ENCODE assay signal across 1 cellular context in the genomic region with DNA sequence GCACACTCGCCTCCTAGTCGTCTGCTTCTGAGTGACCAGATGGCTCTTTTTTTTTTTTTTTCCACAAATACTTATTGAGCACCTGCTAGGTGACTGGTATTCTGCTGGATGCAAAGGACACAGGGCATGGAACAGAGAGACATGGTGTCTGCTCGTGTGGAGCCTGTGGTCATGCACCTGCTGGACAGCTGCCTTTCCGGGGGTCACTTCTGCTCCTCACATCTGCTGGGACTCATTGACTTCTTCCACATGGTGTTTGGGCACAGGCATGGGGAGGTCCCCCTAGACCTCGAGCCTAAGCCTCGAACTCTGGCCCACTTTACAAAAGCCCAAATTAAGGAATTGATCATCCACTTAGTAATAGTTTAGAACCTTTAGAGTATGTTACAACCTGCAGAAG.
TF ChIP-seq lines count a peak whose summit lies in the region.

No MANE protein-coding gene starts in this region.

TF ChIP-seq in HepG2, 621 proteins besides CTCF, POLR2A, EP300 and RAD21:
- TF ChIP-seq RORA (CRISPR knock-in tag; IDR thresholded peaks at IDR 0.05) (no peak), HNRNPK (IDR thresholded peaks at IDR 0.05; ENCODE audit: low read depth, low read length, poor library complexity, severe bottlenecking) (no peak), NFE2L2 (IDR thresholded peaks at IDR 0.05; ENCODE audit: low read length) (no peak), U2AF1 (optimal IDR thresholded peaks at IDR 0.05; ENCODE audit: low read depth, low read length) (no peak)
- TF ChIP-seq, protein P1, sequence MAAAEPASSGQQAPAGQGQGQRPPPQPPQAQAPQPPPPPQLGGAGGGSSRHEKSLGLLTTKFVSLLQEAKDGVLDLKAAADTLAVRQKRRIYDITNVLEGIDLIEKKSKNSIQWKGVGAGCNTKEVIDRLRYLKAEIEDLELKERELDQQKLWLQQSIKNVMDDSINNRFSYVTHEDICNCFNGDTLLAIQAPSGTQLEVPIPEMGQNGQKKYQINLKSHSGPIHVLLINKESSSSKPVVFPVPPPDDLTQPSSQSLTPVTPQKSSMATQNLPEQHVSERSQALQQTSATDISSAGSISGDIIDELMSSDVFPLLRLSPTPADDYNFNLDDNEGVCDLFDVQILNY (CRISPR knock-in tag; conservative IDR thresholded peaks at IDR 0.05): no peak
- TF ChIP-seq, protein P2, sequence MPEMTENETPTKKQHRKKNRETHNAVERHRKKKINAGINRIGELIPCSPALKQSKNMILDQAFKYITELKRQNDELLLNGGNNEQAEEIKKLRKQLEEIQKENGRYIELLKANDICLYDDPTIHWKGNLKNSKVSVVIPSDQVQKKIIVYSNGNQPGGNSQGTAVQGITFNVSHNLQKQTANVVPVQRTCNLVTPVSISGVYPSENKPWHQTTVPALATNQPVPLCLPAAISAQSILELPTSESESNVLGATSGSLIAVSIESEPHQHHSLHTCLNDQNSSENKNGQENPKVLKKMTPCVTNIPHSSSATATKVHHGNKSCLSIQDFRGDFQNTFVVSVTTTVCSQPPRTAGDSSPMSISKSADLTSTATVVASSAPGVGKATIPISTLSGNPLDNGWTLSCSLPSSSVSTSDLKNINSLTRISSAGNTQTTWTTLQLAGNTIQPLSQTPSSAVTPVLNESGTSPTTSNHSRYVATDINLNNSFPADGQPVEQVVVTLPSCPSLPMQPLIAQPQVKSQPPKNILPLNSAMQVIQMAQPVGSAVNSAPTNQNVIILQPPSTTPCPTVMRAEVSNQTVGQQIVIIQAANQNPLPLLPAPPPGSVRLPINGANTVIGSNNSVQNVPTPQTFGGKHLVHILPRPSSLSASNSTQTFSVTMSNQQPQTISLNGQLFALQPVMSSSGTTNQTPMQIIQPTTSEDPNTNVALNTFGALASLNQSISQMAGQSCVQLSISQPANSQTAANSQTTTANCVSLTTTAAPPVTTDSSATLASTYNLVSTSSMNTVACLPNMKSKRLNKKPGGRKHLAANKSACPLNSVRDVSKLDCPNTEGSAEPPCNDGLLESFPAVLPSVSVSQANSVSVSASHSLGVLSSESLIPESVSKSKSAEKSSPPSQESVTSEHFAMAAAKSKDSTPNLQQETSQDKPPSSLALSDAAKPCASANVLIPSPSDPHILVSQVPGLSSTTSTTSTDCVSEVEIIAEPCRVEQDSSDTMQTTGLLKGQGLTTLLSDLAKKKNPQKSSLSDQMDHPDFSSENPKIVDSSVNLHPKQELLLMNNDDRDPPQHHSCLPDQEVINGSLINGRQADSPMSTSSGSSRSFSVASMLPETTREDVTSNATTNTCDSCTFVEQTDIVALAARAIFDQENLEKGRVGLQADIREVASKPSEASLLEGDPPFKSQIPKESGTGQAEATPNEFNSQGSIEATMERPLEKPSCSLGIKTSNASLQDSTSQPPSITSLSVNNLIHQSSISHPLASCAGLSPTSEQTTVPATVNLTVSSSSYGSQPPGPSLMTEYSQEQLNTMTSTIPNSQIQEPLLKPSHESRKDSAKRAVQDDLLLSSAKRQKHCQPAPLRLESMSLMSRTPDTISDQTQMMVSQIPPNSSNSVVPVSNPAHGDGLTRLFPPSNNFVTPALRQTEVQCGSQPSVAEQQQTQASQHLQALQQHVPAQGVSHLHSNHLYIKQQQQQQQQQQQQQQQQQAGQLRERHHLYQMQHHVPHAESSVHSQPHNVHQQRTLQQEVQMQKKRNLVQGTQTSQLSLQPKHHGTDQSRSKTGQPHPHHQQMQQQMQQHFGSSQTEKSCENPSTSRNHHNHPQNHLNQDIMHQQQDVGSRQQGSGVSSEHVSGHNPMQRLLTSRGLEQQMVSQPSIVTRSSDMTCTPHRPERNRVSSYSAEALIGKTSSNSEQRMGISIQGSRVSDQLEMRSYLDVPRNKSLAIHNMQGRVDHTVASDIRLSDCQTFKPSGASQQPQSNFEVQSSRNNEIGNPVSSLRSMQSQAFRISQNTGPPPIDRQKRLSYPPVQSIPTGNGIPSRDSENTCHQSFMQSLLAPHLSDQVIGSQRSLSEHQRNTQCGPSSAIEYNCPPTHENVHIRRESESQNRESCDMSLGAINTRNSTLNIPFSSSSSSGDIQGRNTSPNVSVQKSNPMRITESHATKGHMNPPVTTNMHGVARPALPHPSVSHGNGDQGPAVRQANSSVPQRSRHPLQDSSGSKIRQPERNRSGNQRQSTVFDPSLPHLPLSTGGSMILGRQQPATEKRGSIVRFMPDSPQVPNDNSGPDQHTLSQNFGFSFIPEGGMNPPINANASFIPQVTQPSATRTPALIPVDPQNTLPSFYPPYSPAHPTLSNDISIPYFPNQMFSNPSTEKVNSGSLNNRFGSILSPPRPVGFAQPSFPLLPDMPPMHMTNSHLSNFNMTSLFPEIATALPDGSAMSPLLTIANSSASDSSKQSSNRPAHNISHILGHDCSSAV (CRISPR knock-in tag; IDR thresholded peaks at IDR 0.05; ENCODE audit: borderline replicate concordance): no peak
- TF ChIP-seq, protein P3, sequence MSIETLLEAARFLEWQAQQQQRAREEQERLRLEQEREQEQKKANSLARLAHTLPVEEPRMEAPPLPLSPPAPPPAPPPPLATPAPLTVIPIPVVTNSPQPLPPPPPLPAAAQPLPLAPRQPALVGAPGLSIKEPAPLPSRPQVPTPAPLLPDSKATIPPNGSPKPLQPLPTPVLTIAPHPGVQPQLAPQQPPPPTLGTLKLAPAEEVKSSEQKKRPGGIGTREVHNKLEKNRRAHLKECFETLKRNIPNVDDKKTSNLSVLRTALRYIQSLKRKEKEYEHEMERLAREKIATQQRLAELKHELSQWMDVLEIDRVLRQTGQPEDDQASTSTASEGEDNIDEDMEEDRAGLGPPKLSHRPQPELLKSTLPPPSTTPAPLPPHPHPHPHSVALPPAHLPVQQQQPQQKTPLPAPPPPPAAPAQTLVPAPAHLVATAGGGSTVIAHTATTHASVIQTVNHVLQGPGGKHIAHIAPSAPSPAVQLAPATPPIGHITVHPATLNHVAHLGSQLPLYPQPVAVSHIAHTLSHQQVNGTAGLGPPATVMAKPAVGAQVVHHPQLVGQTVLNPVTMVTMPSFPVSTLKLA (IDR thresholded peaks at IDR 0.05): no peak
- TF ChIP-seq, protein P4, sequence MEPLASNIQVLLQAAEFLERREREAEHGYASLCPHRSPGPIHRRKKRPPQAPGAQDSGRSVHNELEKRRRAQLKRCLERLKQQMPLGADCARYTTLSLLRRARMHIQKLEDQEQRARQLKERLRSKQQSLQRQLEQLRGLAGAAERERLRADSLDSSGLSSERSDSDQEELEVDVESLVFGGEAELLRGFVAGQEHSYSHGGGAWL (CRISPR knock-in tag; IDR thresholded peaks at IDR 0.05): no peak
- TF ChIP-seq, protein P5, sequence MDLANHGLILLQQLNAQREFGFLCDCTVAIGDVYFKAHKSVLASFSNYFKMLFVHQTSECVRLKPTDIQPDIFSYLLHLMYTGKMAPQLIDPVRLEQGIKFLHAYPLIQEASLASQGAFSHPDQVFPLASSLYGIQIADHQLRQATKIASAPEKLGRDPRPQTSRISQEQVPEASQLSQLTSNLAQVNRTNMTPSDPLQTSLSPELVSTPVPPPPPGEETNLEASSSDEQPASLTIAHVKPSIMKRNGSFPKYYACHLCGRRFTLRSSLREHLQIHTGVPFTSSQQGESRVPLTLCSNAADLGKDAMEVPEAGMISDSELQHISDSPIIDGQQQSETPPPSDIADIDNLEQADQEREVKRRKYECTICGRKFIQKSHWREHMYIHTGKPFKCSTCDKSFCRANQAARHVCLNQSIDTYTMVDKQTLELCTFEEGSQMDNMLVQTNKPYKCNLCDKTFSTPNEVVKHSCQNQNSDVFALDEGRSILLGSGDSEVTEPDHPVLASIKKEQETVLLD (CRISPR knock-in tag; IDR thresholded peaks at IDR 0.05; ENCODE audit: low read depth): no peak
